Comparison of ENCODE assay signal across 8 cellular contexts in the genomic region with DNA sequence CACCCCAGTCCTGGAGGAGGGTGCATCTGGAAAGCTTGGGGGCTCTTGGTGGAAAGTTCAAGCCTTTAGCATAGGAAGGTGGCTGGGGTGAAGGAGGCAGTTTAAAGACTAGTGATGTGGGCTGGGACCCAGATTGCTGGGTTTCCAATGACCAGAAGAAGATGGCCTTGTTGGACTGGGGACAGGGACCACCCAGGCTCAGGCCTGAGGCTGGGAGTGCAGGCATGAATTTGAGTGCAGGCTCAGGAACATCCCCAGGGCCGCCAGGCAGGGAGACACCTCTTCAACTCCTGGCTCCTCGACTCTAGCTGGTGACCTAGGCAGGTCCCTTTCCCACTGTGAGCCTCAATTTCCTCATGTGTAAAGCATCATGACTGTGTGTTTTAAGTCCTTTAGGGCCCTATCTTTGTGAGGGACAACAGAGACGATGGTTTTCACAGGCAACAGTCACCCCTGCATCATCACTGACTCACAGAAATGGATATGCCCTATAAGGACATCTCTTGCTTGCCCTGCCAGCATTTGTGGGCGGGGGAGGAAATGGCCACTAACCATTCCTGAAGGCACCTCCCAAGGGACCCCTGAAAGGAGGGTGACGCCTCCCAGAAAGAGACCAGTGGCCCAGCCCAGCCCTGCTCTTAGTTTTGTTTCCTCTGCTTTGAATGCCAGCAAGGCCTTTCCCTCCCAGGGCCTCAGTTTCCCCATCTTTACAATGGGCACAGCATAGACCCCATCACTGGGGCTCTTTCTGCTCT. TPM values are rescaled to one million over a fixed set of nuclear protein-coding genes. Genes with fewer than 3 reads are reported as not detected.
DNase-seq lines count a peak whose midpoint lies in the region; ATAC-seq and TF ChIP-seq lines count a peak whose summit lies in the region.

No MANE protein-coding gene starts in this region.

- peaks cover 18 to 30% (median 23%) of the 10 kb centered on the region in 4 donors for H3K4me1 ChIP-seq in esophagus muscularis mucosa

- peak overlapping the region; percentile 41 to 75 (median 68) for H3K27ac ChIP-seq in esophagus muscularis mucosa (replicated peaks in 1 of 4)
- H3K27ac ChIP-seq in dorsolateral prefrontal cortex = peak overlapping the region in 6 of 59 donors; percentile 9 to 51 (median 38)

- intact Hi-C loops in esophagus muscularis mucosa (cut with DNase I) (no loop called here), dorsolateral prefrontal cortex (cut with DNase I) (no loop called here)

- peaks cover 0 to 9% (median 6%) of the 10 kb centered on the region in 4 donors for H3K36me3 ChIP-seq in esophagus muscularis mucosa

- ATAC-seq in HG02763 (IDR thresholded peaks at IDR 0.05; ENCODE audit: unreplicated experiment) (peak; percentile 39), HG03135 (IDR thresholded peaks at IDR 0.05; ENCODE audit: unreplicated experiment) (no peak)
- ATAC-seq in activated CD4-positive, CD25-positive, alpha-beta regulatory T cell treated with anti-CD3 and anti-CD28 coated beads, Interleukin-2, amount 50 U/mL, for 24 hours = peak; percentile 85 to 94

- DNase-seq in GM04503 (ENCODE audit: low read depth) (peak; percentile 90), esophagus muscularis mucosa (ENCODE audit: extremely low spot score) (no peak), skeletal muscle cell (ENCODE audit: low read depth) (peak; percentile 84), dorsolateral prefrontal cortex (no peak), GM19238 (ENCODE audit: insufficient read length, low spot score) (no peak)

- no peak for TF ChIP-seq POLR2A in esophagus muscularis mucosa (IDR thresholded peaks at IDR 0.05; ENCODE audit: low read depth)

- H3K9me3 ChIP-seq in esophagus muscularis mucosa = no peaks in the 10 kb centered on the region

- H3K4me3 ChIP-seq in esophagus muscularis mucosa = no peak overlapping the region
- no peak overlapping the region for H3K4me3 ChIP-seq in skeletal muscle cell (ENCODE audit: low read depth, low read length)
- no peak overlapping the region for H3K4me3 ChIP-seq in dorsolateral prefrontal cortex

- TF ChIP-seq EP300 in esophagus muscularis mucosa (IDR thresholded peaks at IDR 0.05) = no peak

- TF ChIP-seq CTCF in esophagus muscularis mucosa (IDR thresholded peaks at IDR 0.05) (no peak), dorsolateral prefrontal cortex (IDR thresholded peaks at IDR 0.05 in 54 of 56, conservative IDR thresholded peaks at IDR 0.05 in 2 of 56; ENCODE audit: low read depth in 1 of 56, partially characterized antibody in 56 of 56) (no peak)

- 72% methylated on average over 4 of the region's 5 CpGs for WGBS in esophagus muscularis mucosa

- H3K27me3 ChIP-seq in esophagus muscularis mucosa = no peaks in the 10 kb centered on the region
- no peaks in the 10 kb centered on the region for H3K27me3 ChIP-seq in dorsolateral prefrontal cortex

RNA-seq across cellular contexts. Expression of a gene that starts 11.1 kb away (rescaled TPM):
- 10 to 100 TPM; 14.4 to 22.5 (median 16.6) TPM for total RNA-seq in esophagus muscularis mucosa
- 10 to 100 TPM in 103 of 120 experiments, 1 to 10 TPM in 17; 6.0 to 50.1 (median 15.6) TPM for total RNA-seq in dorsolateral prefrontal cortex

RNA-seq across cellular contexts. Expression of a gene that starts 38.7 kb away (rescaled TPM):
- total RNA-seq in esophagus muscularis mucosa = 1 to 10 TPM in 1 of 4 donors, under 1 TPM in 2, not detected in 1; 0.19 to 1.2 (median 0.52) TPM
- 1 to 10 TPM in 4 of 120 experiments, under 1 TPM in 40, not detected in 76; 0.23 to 1.6 (median 0.50) TPM for total RNA-seq in dorsolateral prefrontal cortex

Comparison
In these comparisons a context has a peak if more than half of its experiments do, and no peak if none do; other contexts are left out.
1. DNase-seq: peak in GM04503 (single experiment) and skeletal muscle cell (single experiment); none in esophagus muscularis mucosa (single experiment), dorsolateral prefrontal cortex (0 of 10) and GM19238 (single experiment).